Comparison of ENCODE assay signal across 8 cellular contexts in genomic region chr6:166097914-166098522, GRCh38.
DNase-seq lines count a peak whose midpoint lies in the region; ATAC-seq, FAIRE-seq and TF ChIP-seq lines count a peak whose summit lies in the region.

No MANE protein-coding gene starts in this region.

- DNase-seq in DMS53 treated with DMSO at 0.1 percent for 48 hours (lab: John Stamatoyannopoulos, UW; ENCODE audit: unreplicated experiment) (peak; percentile 2), LNCaP clone FGC (ENCODE audit: low read depth) (no peak), H1 (ENCODE audit: low read depth in 1 of 2, low spot score in 2 of 2) (peak; percentile 77 to 94), mesendoderm (peak; percentile 88), NCI-H446 (lab: John Stamatoyannopoulos, UW) (no peak)
- peak; percentile 25 to 28 for DNase-seq in activated CD4-positive, alpha-beta T cell treated with anti-CD3 and anti-CD28 coated beads, Interleukin-2, amount 50 U/mL, for 24 hours (ENCODE audit: low read depth in 1 of 2, low spot score in 1 of 2)
- DNase-seq in stimulated activated CD8-positive, alpha-beta memory T cell treated with anti-CD3 and anti-CD28 coated beads, Interleukin-15, amount 100 ng/mL, for 1 hour (ENCODE audit: low read depth): peak; percentile 24

- H3K23ac ChIP-seq in H1 (ENCODE audit: insufficient read length) (no peak overlapping the region), mesendoderm (ENCODE audit: low read length) (no peak overlapping the region)

- H2BK120ac ChIP-seq in H1 (replicated peaks; ENCODE audit: low read depth, low read length) (no peak overlapping the region), mesendoderm (ENCODE audit: low read depth, low read length) (no peak overlapping the region)

- peak; percentile 80 to 90 for TF ChIP-seq RAD21 in H1 (IDR thresholded peaks at IDR 0.05 in 1 of 2, conservative IDR thresholded peaks at IDR 0.05 in 1 of 2; ENCODE audit: low read depth in 2 of 2, low read length in 2 of 2)

- H3K79me2 ChIP-seq in H1 (ENCODE audit: control insufficient read depth in 1 of 2, insufficient read depth in 2 of 2, low read length in 2 of 2): no peaks in the 10 kb centered on the region
- H3K79me2 ChIP-seq in mesendoderm (ENCODE audit: control insufficient read depth, insufficient read depth, low read length): no peaks in the 10 kb centered on the region

- H2BK20ac ChIP-seq in H1 (ENCODE audit: low read length): no peak overlapping the region

- H2BK5ac ChIP-seq in H1 (ENCODE audit: low read depth, low read length) (no peak overlapping the region), mesendoderm (ENCODE audit: low read length) (no peak overlapping the region)

- H3K36me3 ChIP-seq in H1 (ENCODE audit: control insufficient read depth in 2 of 4, insufficient read depth in 4 of 4, low read length in 3 of 4): no peaks in the 10 kb centered on the region
- no peaks in the 10 kb centered on the region for H3K36me3 ChIP-seq in mesendoderm (ENCODE audit: control insufficient read depth, insufficient read depth, low read length)

- H3K4me1 ChIP-seq in H1 (replicated peaks in 1 of 4; ENCODE audit: control insufficient read depth in 3 of 4, insufficient read depth in 4 of 4, low read length in 3 of 4): peaks cover 0 to 2% (median 0%) of the 10 kb centered on the region in 4 experiments; a peak in 1 of 7 replicates
- no peaks in the 10 kb centered on the region for H3K4me1 ChIP-seq in mesendoderm (ENCODE audit: control insufficient read depth, low read depth, low read length)

- no peak for TF ChIP-seq POLR2A in H1 (IDR thresholded peaks at IDR 0.05; ENCODE audit: control extremely low read depth in 1 of 2, low read depth in 2 of 2, low read length in 2 of 2)

- no peak overlapping the region for H3K4ac ChIP-seq in H1 (replicated peaks; ENCODE audit: insufficient read length, low read depth, low read length)
- no peak overlapping the region for H3K4ac ChIP-seq in mesendoderm (ENCODE audit: low read depth, low read length)

- H3K9ac ChIP-seq in H1 (replicated peaks in 1 of 4; ENCODE audit: extremely low read depth in 1 of 4, low read depth in 3 of 4, low read length in 3 of 4) (no peak overlapping the region), mesendoderm (ENCODE audit: low read length) (peak overlapping the region; percentile 53)

- no peak overlapping the region for H3K56ac ChIP-seq in H1 (replicated peaks; ENCODE audit: insufficient read length, low read depth, low read length)
- H3K56ac ChIP-seq in mesendoderm (ENCODE audit: low read length): no peak overlapping the region

- POLR2A ChIA-PET in H1 (lab: Charles Lee; ENCODE audit: partially characterized antibody): interaction anchor here (1.0 kb wide), 1 partner anchor 208 kb away, joined by 4 read pairs; no protein-coding TSS in a partner anchor

- H2BK15ac ChIP-seq in H1 (ENCODE audit: low read length) (no peak overlapping the region), mesendoderm (replicated peaks; ENCODE audit: low read depth) (no peak overlapping the region)

- no peak overlapping the region for H3K18ac ChIP-seq in H1 (ENCODE audit: extremely low read depth, low read length)
- no peak overlapping the region for H3K18ac ChIP-seq in mesendoderm (ENCODE audit: low read length)

- H3K4me2 ChIP-seq in H1 (ENCODE audit: insufficient read depth in 1 of 2, low read depth in 2 of 2, low read length in 2 of 2): peak overlapping the region; percentile 6 to 57; a peak in 2 of 4 replicates
- peak overlapping the region; percentile 27 for H3K4me2 ChIP-seq in mesendoderm (ENCODE audit: low read length)

- H2AFZ ChIP-seq in H1 (ENCODE audit: low read length): peak overlapping the region; percentile 25; the same call in 1 of the 2 replicates

- 40% methylated on average over 19 of the region's 19 CpGs; no CpG with 5 or more reads in 1 of the 2 experiments for WGBS in H1 (ENCODE audit: extremely low coverage in 1 of 2, insufficient coverage in 1 of 2, insufficient read length in 1 of 2, insufficient replicate concordance in 2 of 2, low coverage in 1 of 2, low lambda C conversion rate in 2 of 2, missing lambda C conversion rate in 1 of 2), 2 experiments
- whole genome bisulfite sequencing in mesendoderm (ENCODE audit: extremely low coverage, insufficient coverage, low lambda C conversion rate): no CpG with 5 or more reads among the region's 19 CpGs

- H3K23me2 ChIP-seq in H1 (ENCODE audit: low read depth, low read length): no peaks in the 10 kb centered on the region

- H3K27ac ChIP-seq in H1 (ENCODE audit: low read depth, low read length) (no peak overlapping the region), mesendoderm (ENCODE audit: low read depth, low read length) (no peak overlapping the region)

- H2AK5ac ChIP-seq in H1 (ENCODE audit: low read depth, low read length) (no peak overlapping the region), mesendoderm (ENCODE audit: low read length) (no peak overlapping the region)

- no peak for TF ChIP-seq EP300 in H1 (IDR thresholded peaks at IDR 0.05; ENCODE audit: borderline replicate concordance in 1 of 2, low read depth in 2 of 2, low read length in 2 of 2)

- TF ChIP-seq CTCF in LNCaP clone FGC (IDR thresholded peaks at IDR 0.05; ENCODE audit: control insufficient read depth, extremely low read depth, insufficient read depth) (peak; percentile 65), H1 (IDR thresholded peaks at IDR 0.05; ENCODE audit: control extremely low read depth in 1 of 3, insufficient read depth in 1 of 3, low read depth in 1 of 3, low read length in 3 of 3) (peak; percentile 88 to 96 (median 92))

- CTCF ChIA-PET in H1 (lab: Charles Lee; ENCODE audit: partially characterized antibody): interaction anchor here (0.6 to 6.3 kb wide), 39 partner anchors 9 to 827 kb away, joined by 3 to 106 read pairs (median 4); no protein-coding TSS in a partner anchor

- peak; percentile 84 for ATAC-seq in GM21529 (IDR thresholded peaks at IDR 0.05; ENCODE audit: unreplicated experiment)

- H4K5ac ChIP-seq in H1 (ENCODE audit: insufficient read length, low read depth, low read length) (no peak overlapping the region), mesendoderm (ENCODE audit: low read length) (no peak overlapping the region)

- peaks cover 0 to 2% (median 0%) of the 10 kb centered on the region in 4 experiments; a peak in 1 of 7 replicates for H3K27me3 ChIP-seq in H1 (replicated peaks in 1 of 4; ENCODE audit: control insufficient read depth in 3 of 4, extremely low read depth in 1 of 4, insufficient read depth in 3 of 4, low read length in 3 of 4)
- no peaks in the 10 kb centered on the region for H3K27me3 ChIP-seq in mesendoderm (ENCODE audit: insufficient read depth, low read length, poor library complexity)

- H3K79me1 ChIP-seq in H1 (ENCODE audit: low read depth, low read length) (no peaks in the 10 kb centered on the region), mesendoderm (ENCODE audit: low read length) (no peaks in the 10 kb centered on the region)

- H4K8ac ChIP-seq in H1 (ENCODE audit: extremely low read depth, insufficient read depth, low read length) (no peak overlapping the region), mesendoderm (ENCODE audit: low read depth, low read length) (no peak overlapping the region)

- no peak overlapping the region for H3K14ac ChIP-seq in H1 (ENCODE audit: insufficient read length)

- H4K91ac ChIP-seq in H1 (replicated peaks; ENCODE audit: insufficient read length, low read length): no peak overlapping the region

- H4K20me1 ChIP-seq in H1 (replicated peaks in 1 of 2; ENCODE audit: control insufficient read depth in 1 of 2, insufficient read depth in 2 of 2, low read length in 2 of 2): no peaks in the 10 kb centered on the region

- H2BK12ac ChIP-seq in H1 (ENCODE audit: low read depth, low read length): no peak overlapping the region

- H3K4me3 ChIP-seq in LNCaP clone FGC (ENCODE audit: low read depth, low read length) (no peak overlapping the region), H1 (ENCODE audit: extremely low read depth in 1 of 4, insufficient read depth in 2 of 4, low read depth in 3 of 4, low read length in 4 of 4) (peak overlapping the region; percentile 19 to 62 (median 28); a peak in 6 of 8 replicates), mesendoderm (ENCODE audit: low read length) (no peak overlapping the region)

- no peak for FAIRE-seq in H1 (lab: Jason Lieb, UNC)

- H3K9me3 ChIP-seq in H1 (ENCODE audit: insufficient read depth in 2 of 2, low read depth in 1 of 2, low read length in 1 of 2): peaks cover 11 to 16% of the 10 kb centered on the region in 2 experiments; a peak in 3 of 4 replicates

TF ChIP-seq in H1, 55 proteins besides CTCF, POLR2A, EP300 and RAD21 (continues in another document):
- TF ChIP-seq YY1 (IDR thresholded peaks at IDR 0.05; ENCODE audit: low read depth, low read length): peak; percentile 54; the same call in 1 of the 2 replicates

Comparison
In these comparisons a context has a peak if more than half of its experiments do, and no peak if none do; other contexts are left out.
1. DNase-seq: peak in DMS53 treated with DMSO at 0.1 percent for 48 hours (single experiment), activated CD4-positive, alpha-beta T cell treated with anti-CD3 and anti-CD28 coated beads, Interleukin-2, amount 50 U/mL, for 24 hours (2 of 2), H1 (2 of 2), mesendoderm (single experiment) and stimulated activated CD8-positive, alpha-beta memory T cell treated with anti-CD3 and anti-CD28 coated beads, Interleukin-15, amount 100 ng/mL, for 1 hour (single experiment); none in LNCaP clone FGC (single experiment) and NCI-H446 (0 of 2).
2. H3K4me3 ChIP-seq: peak in H1 (4 of 4); none in LNCaP clone FGC (single experiment) and mesendoderm (single experiment).